17 cellular contexts compared by ENCODE assay signal in the genomic region with DNA sequence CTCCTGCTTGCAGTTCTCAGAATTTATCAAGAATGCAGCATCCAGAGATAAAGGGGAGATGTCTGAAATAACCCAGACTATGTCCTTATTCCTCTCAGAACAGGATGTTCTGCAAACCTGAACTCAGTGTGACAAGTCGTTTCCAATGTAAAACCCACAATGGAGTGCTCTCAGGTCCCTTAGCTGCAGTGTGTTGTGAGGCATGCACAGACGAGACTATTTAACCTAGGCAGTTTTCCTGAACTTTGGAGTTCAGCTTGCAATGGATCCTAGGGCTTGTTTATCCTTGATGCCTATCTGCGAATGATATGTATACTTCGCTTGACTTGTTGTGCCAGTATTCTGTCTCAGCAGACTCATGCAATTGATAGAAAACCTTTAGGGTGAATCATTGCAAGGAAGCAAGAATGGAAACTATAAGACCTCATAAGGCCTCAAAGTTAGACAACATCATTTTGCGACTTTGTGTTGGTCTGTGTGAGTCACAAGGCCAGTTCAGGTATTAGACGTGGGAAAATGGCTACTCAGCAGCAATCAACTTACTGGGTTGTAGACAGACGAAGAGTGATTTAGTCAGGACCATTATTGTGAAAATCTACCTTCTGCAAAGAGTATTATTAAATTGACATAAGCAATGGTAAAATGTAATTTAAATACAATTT.
"Had no signal": no experiment of that assay in that cellular context is flagged by ENCODE, and none has a peak within 500 bp of the region (broad histone marks: within the 10 kb centered on the region; RNA-seq: fewer than 3 reads in every experiment).

No MANE protein-coding gene starts in this region.

- H3K27ac ChIP-seq: colonic mucosa, epithelial cell of prostate, suprapubic skin, transverse colon, vagina had no signal

- H3K27me3 ChIP-seq: colonic mucosa, suprapubic skin, transverse colon, vagina had no signal

- H3K4me3 ChIP-seq: colonic mucosa, lung, suprapubic skin, transverse colon, vagina had no signal

- H3K36me3 ChIP-seq: colonic mucosa, suprapubic skin, transverse colon, vagina had no signal

- DNase-seq: activated CD4-positive, alpha-beta T cell treated with anti-CD3 and anti-CD28 coated beads, Interleukin-2, amount 50 U/mL, for 1 hour; activated CD8-positive, alpha-beta memory T cell treated with anti-CD3 and anti-CD28 coated beads for 24 hours; activated CD8-positive, alpha-beta memory T cell treated with anti-CD3 and anti-CD28 coated beads, Interleukin-2, amount 50 U/mL, for 48 hours; activated gamma-delta T cell; amygdala; central memory CD4-positive, alpha-beta T cell; colonic mucosa; endodermal cell; foreskin fibroblast; midbrain; stimulated activated CD4-positive, alpha-beta T cell treated with anti-CD3 and anti-CD28 coated beads, Interleukin-2, amount 100 ng/mL, for 48 hours; T1000; transverse colon had no signal

- H3K9me3 ChIP-seq: colonic mucosa, suprapubic skin, transverse colon, vagina had no signal

- H3K4me1 ChIP-seq: colonic mucosa, suprapubic skin, transverse colon, vagina had no signal
